ENCODE assay signal across 1 cellular context in the genomic region with DNA sequence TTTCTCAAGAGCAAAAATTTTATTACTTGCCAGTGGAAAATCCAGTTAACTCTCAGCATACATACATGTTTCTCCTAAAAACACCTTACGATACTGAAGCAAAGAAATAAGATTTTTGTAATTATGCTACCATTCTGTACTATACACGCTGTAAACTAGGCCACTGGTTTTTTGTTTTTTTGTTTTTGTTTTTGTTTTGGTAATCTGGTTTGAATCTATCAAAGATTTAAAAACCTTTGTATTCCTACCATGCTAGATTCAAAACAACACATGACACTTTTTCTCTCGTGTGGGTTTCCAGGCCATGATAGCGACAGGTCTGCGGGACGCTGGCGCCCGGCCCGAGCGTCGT.
TF ChIP-seq lines count a peak whose summit lies in the region.

No MANE protein-coding gene starts in this region.

TF ChIP-seq in IMR-90, 13 proteins besides CTCF, POLR2A, EP300 and RAD21 (continued from another document):
- TF ChIP-seq RCOR1 (IDR thresholded peaks at IDR 0.05; ENCODE audit: insufficient replicate concordance, low read length) = no peak
- no peak for TF ChIP-seq CHD1 (IDR thresholded peaks at IDR 0.05; ENCODE audit: low read depth, low read length)
- TF ChIP-seq FOS (IDR thresholded peaks at IDR 0.05; ENCODE audit: low read depth, low read length) = no peak
- TF ChIP-seq SMC3 (IDR thresholded peaks at IDR 0.05; ENCODE audit: low read depth, low read length) = no peak
TF ChIP-seq in IMR-90: peak in this region for 0.
